ENCODE assay signal across 18 cellular contexts in the genomic region with DNA sequence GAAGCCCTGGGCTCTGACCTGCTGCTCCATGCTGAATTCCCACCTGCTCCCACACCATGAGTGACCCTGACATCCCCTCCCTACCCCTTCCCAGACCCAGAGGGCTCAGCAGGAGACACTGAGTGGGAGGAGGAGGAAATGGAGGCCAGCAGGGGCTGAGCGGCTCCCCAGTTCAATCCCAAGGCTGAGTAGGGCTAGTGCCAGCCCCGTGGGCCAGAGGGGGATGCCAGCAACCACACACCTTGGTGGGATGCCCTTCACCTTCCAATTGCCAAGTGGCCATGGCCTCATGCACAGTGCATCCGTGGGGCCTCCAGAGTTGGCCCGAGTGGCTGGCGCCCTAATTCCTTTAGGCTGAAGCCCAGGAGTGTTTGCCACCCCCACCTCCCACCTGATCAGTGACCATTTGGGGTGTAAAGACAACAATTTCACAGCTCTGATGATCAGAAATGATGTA. TPM values are rescaled to one million over a fixed set of nuclear protein-coding genes. Genes with fewer than 3 reads are reported as not detected.
DNase-seq lines count a peak whose midpoint lies in the region; ATAC-seq, FAIRE-seq and TF ChIP-seq lines count a peak whose summit lies in the region.
"Had no signal": no experiment of that assay in that cellular context is flagged by ENCODE, and none has a peak within 500 bp of the region (broad histone marks: within the 10 kb centered on the region; RNA-seq: fewer than 3 reads in every experiment).

No MANE protein-coding gene starts in this region.

- no peak for TF ChIP-seq EP300 in K562 (IDR thresholded peaks at IDR 0.05; ENCODE audit: low read length)

- H3K18ac ChIP-seq in mesendoderm (ENCODE audit: low read length), result no peak overlapping the region

- ATAC-seq in K562 (peak; percentile 2; the same call in 2 of the 3 replicates), sciatic nerve (peak; percentile 12)

- no peak for TF ChIP-seq POLR2A in K562 (conservative IDR thresholded peaks at IDR 0.05)

- H3K36me3 ChIP-seq in K562 (ENCODE audit: control insufficient read depth, insufficient read depth, low read length), result no peaks in the 10 kb centered on the region
- no peaks in the 10 kb centered on the region for H3K36me3 ChIP-seq in mesendoderm (ENCODE audit: control insufficient read depth, insufficient read depth, low read length)
- H3K36me3 ChIP-seq: SJSA1 had no signal

- no peaks in the 10 kb centered on the region for H3K9me3 ChIP-seq in K562 (replicated peaks; ENCODE audit: control insufficient read depth, insufficient read depth, low read depth, low read length)
- H3K9me3 ChIP-seq: SJSA1 had no signal

- H3K27ac ChIP-seq in HL-60 (replicated peaks) (peak overlapping the region; percentile 80), K562 (ENCODE audit: extremely low read depth, low read depth, low read length) (peak overlapping the region; percentile 48; the same call in 2 of the 3 replicates), mesendoderm (ENCODE audit: low read depth, low read length) (no peak overlapping the region)
- H3K27ac ChIP-seq: KMS-11, SJSA1 had no signal

- H3K4me2 ChIP-seq in K562 (ENCODE audit: insufficient read depth, low read length), result peak overlapping the region; percentile 9; the same call in 1 of the 2 replicates
- no peak overlapping the region for H3K4me2 ChIP-seq in mesendoderm (ENCODE audit: low read length)
- H3K4me2 ChIP-seq: KMS-11 had no signal

- H3K27me3 ChIP-seq in HL-60 (ENCODE audit: insufficient read depth, poor library complexity, severe bottlenecking), result no peaks in the 10 kb centered on the region
- H3K27me3 ChIP-seq in K562 (ENCODE audit: control insufficient read depth in 2 of 2, insufficient read depth in 2 of 2, low read length in 2 of 2), result no peaks in the 10 kb centered on the region
- H3K27me3 ChIP-seq in mesendoderm (ENCODE audit: insufficient read depth, low read length, poor library complexity), result no peaks in the 10 kb centered on the region
- H3K27me3 ChIP-seq: SJSA1 had no signal

- H2BK15ac ChIP-seq in mesendoderm (replicated peaks; ENCODE audit: low read depth), result no peak overlapping the region

- CTCF ChIA-PET in K562 (lab: Yijun Ruan, JAX; ENCODE audit: low intra/inter-chr PET ratio), result no interaction called here

- H3K9me1 ChIP-seq in K562 (ENCODE audit: control insufficient read depth, insufficient read depth, low read length), result peaks cover 3% of the 10 kb centered on the region

- FAIRE-seq in K562 (lab: Jason Lieb, UNC), result no peak

- H4K20me1 ChIP-seq in K562 (replicated peaks; ENCODE audit: control insufficient read depth, insufficient read depth, low read length), result no peaks in the 10 kb centered on the region

- H2AK5ac ChIP-seq in mesendoderm (ENCODE audit: low read length), result no peak overlapping the region

- no peak overlapping the region for H3K23ac ChIP-seq in mesendoderm (ENCODE audit: low read length)

- H3K4me1 ChIP-seq in K562 (replicated peaks in 1 of 2; ENCODE audit: control insufficient read depth in 2 of 2, insufficient read depth in 2 of 2, low read length in 2 of 2), result peaks cover 24 to 38% of the 10 kb centered on the region in 2 experiments
- no peaks in the 10 kb centered on the region for H3K4me1 ChIP-seq in mesendoderm (ENCODE audit: control insufficient read depth, low read depth, low read length)

- H2BK120ac ChIP-seq in mesendoderm (ENCODE audit: low read depth, low read length), result no peak overlapping the region

- H2AFZ ChIP-seq in K562 (ENCODE audit: low read depth, low read length), result peak overlapping the region; percentile 85; the same call in 1 of the 2 replicates

- H3K79me2 ChIP-seq in K562 (ENCODE audit: control insufficient read depth, insufficient read depth, low read length) (no peaks in the 10 kb centered on the region), mesendoderm (ENCODE audit: control insufficient read depth, insufficient read depth, low read length) (no peaks in the 10 kb centered on the region)

- H3K4ac ChIP-seq in mesendoderm (ENCODE audit: low read depth, low read length), result no peak overlapping the region

- intact Hi-C loops in K562 (cut with micrococcal nuclease), result loop anchor here (2.0 to 10.0 kb wide), 2 partner anchors 24 to 228 kb away; no protein-coding TSS in a partner anchor
- intact Hi-C loops in sciatic nerve (cut with DNase I), result no loop called here

- H2BK5ac ChIP-seq in mesendoderm (ENCODE audit: low read length), result no peak overlapping the region

- H3K4me3 ChIP-seq in HL-60 (replicated peaks; ENCODE audit: insufficient read depth, low read length), result no peak overlapping the region
- no peak overlapping the region for H3K4me3 ChIP-seq in K562
- H3K4me3 ChIP-seq in mesendoderm (ENCODE audit: low read length), result no peak overlapping the region
- H3K4me3 ChIP-seq: SJSA1 had no signal

- 48% methylated on average over 4 of the region's 5 CpGs for WGBS in K562 (ENCODE audit: insufficient coverage, low coverage, missing lambda C conversion rate)
- WGBS in mesendoderm (ENCODE audit: extremely low coverage, insufficient coverage, low lambda C conversion rate), result no CpG with 5 or more reads among the region's 5 CpGs

- BruUV-seq in K562 (replicated peaks; lab: Mats Ljungman, UMichigan), result no TSS peak

- H3K56ac ChIP-seq in mesendoderm (ENCODE audit: low read length), result peak overlapping the region; percentile 56

- no peak overlapping the region for H4K5ac ChIP-seq in mesendoderm (ENCODE audit: low read length)

- H4K8ac ChIP-seq in mesendoderm (ENCODE audit: low read depth, low read length), result no peak overlapping the region

- POLR2A ChIA-PET in K562 (lab: Yijun Ruan, JAX), result interaction anchor here (0.6 to 1.0 kb wide), 4 partner anchors 8 to 28 kb away, joined by 3 to 5 read pairs (median 4); partner anchors contain the start of gene DRC7

- peak overlapping the region; percentile 55 to 84; a peak in 3 of 4 replicates for H3K9ac ChIP-seq in K562 (ENCODE audit: insufficient read depth in 1 of 2, low read depth in 2 of 2, low read length in 2 of 2)
- H3K9ac ChIP-seq in mesendoderm (ENCODE audit: low read length), result no peak overlapping the region
- H3K9ac ChIP-seq: KMS-11 had no signal

- DNase-seq in HL-60 (ENCODE audit: low read depth in 1 of 2, low spot score in 1 of 2) (no peak), K562 (ENCODE audit: extremely low read depth in 1 of 4, low spot score in 3 of 4) (no peak), mesendoderm (no peak), sciatic nerve (ENCODE audit: low spot score) (no peak), glomerular visceral epithelial cell (ENCODE audit: extremely low spot score) (no peak), AG08395 (ENCODE audit: low spot score) (no peak), T-helper 9 cell (no peak)
- DNase-seq in activated CD8-positive, alpha-beta memory T cell treated with anti-CD3 and anti-CD28 coated beads for 24 hours, result no peak
- DNase-seq: ACHN; CD4-positive, alpha-beta T cell; NCI-H1048; NCI-H1436 treated with DMSO at 0.1 percent for 48 hours; NCI-H2029 treated with DMSO at 0.1 percent for 48 hours; NCI-H2171 treated with DMSO at 0.1 percent for 48 hours; NCI-H446 treated with DMSO at 0.1 percent for 48 hours had no signal

- in situ Hi-C loops in K562 (cut with MboI), result loop anchor here (5.0 kb wide), 1 partner anchor 50 kb away; no protein-coding TSS in a partner anchor

- TF ChIP-seq CTCF in HL-60 (IDR thresholded peaks at IDR 0.05; ENCODE audit: insufficient read depth, low read length) (no peak), K562 (IDR thresholded peaks at IDR 0.05 in 2 of 3, conservative IDR thresholded peaks at IDR 0.05 in 1 of 3; ENCODE audit: insufficient read depth in 2 of 3, low read depth in 1 of 3, low read length in 3 of 3) (no peak)

- H3K79me1 ChIP-seq in mesendoderm (ENCODE audit: low read length), result no peaks in the 10 kb centered on the region

- TF ChIP-seq RAD21 in K562 (CRISPR knock-in tag; conservative IDR thresholded peaks at IDR 0.05 in 1 of 2, IDR thresholded peaks at IDR 0.05 in 1 of 2), result no peak

RNA-seq across cellular contexts. Expression of gene ADGRG3, which starts 1.0 kb away (rescaled TPM):
- 0.40 and 1.00 TPM in 2 replicates for total RNA-seq in K562 (2011; cell fraction: chromatin; rRNA removed; ENCODE audit: low replicate concordance)
- 0.17 and 0.66 TPM in 2 replicates for total RNA-seq in K562 (2011; cell fraction: nucleolus; rRNA removed)
- total RNA-seq in K562 (2011; cell fraction: nucleoplasm; rRNA removed), result 0.29 TPM in 1 of 2 replicates, not detected in the other
- not detected in 2 replicates for total RNA-seq in K562 (2014; rRNA removed)
- 0.16 TPM in 1 of 2 replicates, not detected in the other for total RNA-seq in K562 (2014; rRNA removed; fragmentation: Illumina TruSeq; extraction: Trizol)
- 0.08 TPM in 1 of 2 replicates, not detected in the other for total RNA-seq in K562 (2015; rRNA removed; fragmentation: Illumina TruSeq; extraction: Trizol)
- total RNA-seq in K562 (2021), result 0.09 and 0.16 TPM in 2 replicates
- 0.13 and 0.18 TPM in 2 replicates for polyA plus RNA-seq in K562 (2011; rRNA removed)
- 0.09 and 0.18 TPM in 2 replicates for polyA plus RNA-seq in K562 (2011; cell fraction: cytosol; rRNA removed)
- 0.51 and 0.59 TPM in 2 replicates for polyA plus RNA-seq in K562 (2011; cell fraction: nucleus; rRNA removed)
- 0.03 and 2.0 TPM in 2 replicates for polyA plus RNA-seq in K562 (2012)
- polyA plus RNA-seq in K562 (2014; fragmentation: Illumina TruSeq; extraction: Trizol), result 0.09 and 0.10 TPM in 2 replicates
- under 1 TPM; 0.10 to 0.30 TPM for polyA plus RNA-seq in K562 (2014; fragmentation: Nextera tagmentation; extraction: Ambion mirVana)
- polyA plus RNA-seq in K562 (2014; rRNA removed), result 0.24 and 0.52 TPM in 2 replicates
- 0.21 TPM in 1 of 2 replicates, not detected in the other for polyA minus RNA-seq in K562 (2011; rRNA and poly(A)+ RNA removed)
- not detected in 2 replicates for polyA minus RNA-seq in K562 (2011; cell fraction: cytosol; rRNA and poly(A)+ RNA removed)
- 0.27 TPM in 1 of 2 replicates, not detected in the other for polyA minus RNA-seq in K562 (2011; cell fraction: nucleus; rRNA and poly(A)+ RNA removed)
- polyA plus RNA-seq in mesendoderm (2013, experiment 1 of 2), result 0.06 TPM
- polyA plus RNA-seq in mesendoderm (2013, experiment 2 of 2), result 0.10 TPM
- total RNA-seq in sciatic nerve, result 4.6 TPM
- total RNA-seq: MCF 10A, SJSA1 had no signal

RNA-seq across cellular contexts. Expression of gene DRC7, which starts 27.5 kb away (rescaled TPM):
- 0.90 and 1.9 TPM in 2 replicates for total RNA-seq in K562 (2011; cell fraction: chromatin; rRNA removed; ENCODE audit: low replicate concordance)
- not detected in 2 replicates for total RNA-seq in K562 (2011; cell fraction: nucleolus; rRNA removed)
- 0.15 TPM in 1 of 2 replicates, not detected in the other for total RNA-seq in K562 (2011; cell fraction: nucleoplasm; rRNA removed)
- total RNA-seq in K562 (2014; rRNA removed), result 0.09 TPM in 1 of 2 replicates, not detected in the other
- 0.04 TPM in 1 of 2 replicates, not detected in the other for total RNA-seq in K562 (2014; rRNA removed; fragmentation: Illumina TruSeq; extraction: Trizol)
- 0.19 and 0.33 TPM in 2 replicates for total RNA-seq in K562 (2015; rRNA removed; fragmentation: Illumina TruSeq; extraction: Trizol)
- total RNA-seq in K562 (2021), result 0.22 and 0.24 TPM in 2 replicates
- 0.13 and 0.53 TPM in 2 replicates for polyA plus RNA-seq in K562 (2011; rRNA removed)
- 0.07 and 0.40 TPM in 2 replicates for polyA plus RNA-seq in K562 (2011; cell fraction: cytosol; rRNA removed)
- 0.65 and 1.0 TPM in 2 replicates for polyA plus RNA-seq in K562 (2011; cell fraction: nucleus; rRNA removed)
- polyA plus RNA-seq in K562 (2012), result 0.51 and 1.4 TPM in 2 replicates
- polyA plus RNA-seq in K562 (2014; fragmentation: Illumina TruSeq; extraction: Trizol), result 0.12 and 0.29 TPM in 2 replicates
- not detected for polyA plus RNA-seq in K562 (2014; fragmentation: Nextera tagmentation; extraction: Ambion mirVana)
- not detected in 2 replicates for polyA plus RNA-seq in K562 (2014; rRNA removed)
- 0.35 and 0.69 TPM in 2 replicates for polyA minus RNA-seq in K562 (2011; rRNA and poly(A)+ RNA removed)
- polyA minus RNA-seq in K562 (2011; cell fraction: cytosol; rRNA and poly(A)+ RNA removed), result not detected in 2 replicates
- 0.27 and 0.67 TPM in 2 replicates for polyA minus RNA-seq in K562 (2011; cell fraction: nucleus; rRNA and poly(A)+ RNA removed)
- 0.06 TPM for polyA plus RNA-seq in mesendoderm (2013, experiment 1 of 2)
- polyA plus RNA-seq in mesendoderm (2013, experiment 2 of 2), result not detected
- not detected for total RNA-seq in sciatic nerve
- total RNA-seq: CD4-positive, alpha-beta T cell; MCF 10A; SJSA1 had no signal

RNA-seq across cellular contexts. Expression of gene ADGRG1, which starts 38.7 kb away (rescaled TPM):
- total RNA-seq in K562 (2011; cell fraction: chromatin; rRNA removed; ENCODE audit: low replicate concordance), result 0.81 and 1.3 TPM in 2 replicates
- 0.79 and 1.0 TPM in 2 replicates for total RNA-seq in K562 (2011; cell fraction: nucleolus; rRNA removed)
- 0.81 and 2.1 TPM in 2 replicates for total RNA-seq in K562 (2011; cell fraction: nucleoplasm; rRNA removed)
- total RNA-seq in K562 (2014; rRNA removed) (not detected in 2 replicates), K562 (2014; rRNA removed; fragmentation: Illumina TruSeq; extraction: Trizol) (not detected in 2 replicates), K562 (2015; rRNA removed; fragmentation: Illumina TruSeq; extraction: Trizol) (not detected in 2 replicates), K562 (2021) (0.31 TPM in 1 of 2 replicates, not detected in the other), sciatic nerve (47.4 TPM)
- polyA plus RNA-seq in K562 (2011; rRNA removed) (0.04 and 0.57 TPM in 2 replicates), K562 (2014; fragmentation: Illumina TruSeq; extraction: Trizol) (0.16 and 0.29 TPM in 2 replicates), K562 (2014; fragmentation: Nextera tagmentation; extraction: Ambion mirVana) (not detected), K562 (2014; rRNA removed) (0.34 TPM in 1 of 2 replicates, not detected in the other)
- polyA plus RNA-seq in K562 (2011; cell fraction: cytosol; rRNA removed), result 0.12 and 0.15 TPM in 2 replicates
- 0.70 and 0.81 TPM in 2 replicates for polyA plus RNA-seq in K562 (2011; cell fraction: nucleus; rRNA removed)
- polyA plus RNA-seq in K562 (2012), result 0.39 and 0.44 TPM in 2 replicates
- 0.18 TPM in 2 replicates for polyA minus RNA-seq in K562 (2011; rRNA and poly(A)+ RNA removed)
- not detected in 2 replicates for polyA minus RNA-seq in K562 (2011; cell fraction: cytosol; rRNA and poly(A)+ RNA removed)
- polyA minus RNA-seq in K562 (2011; cell fraction: nucleus; rRNA and poly(A)+ RNA removed), result 0.33 TPM in 1 of 2 replicates, not detected in the other
- 1.3 TPM for polyA plus RNA-seq in mesendoderm (2013, experiment 1 of 2)
- 1.1 TPM for polyA plus RNA-seq in mesendoderm (2013, experiment 2 of 2)

Comparison
In these comparisons a context has a peak if more than half of its experiments do, and no peak if none do; other contexts are left out.
1. RNA of gene ADGRG1, which starts 38.7 kb away (total RNA-seq): 47.4 TPM in sciatic nerve (single experiment); 0.31 to 2.1 TPM in K562; every median in the first group is over 10 times any median in the second.